Comparison of ENCODE assay signal across 8 cellular contexts in genomic region chr7:106283831-106284515, GRCh38. TPM values are rescaled to one million over a fixed set of nuclear protein-coding genes. Genes with fewer than 3 reads are reported as not detected.
DNase-seq lines count a peak whose midpoint lies in the region; ATAC-seq and TF ChIP-seq lines count a peak whose summit lies in the region.

No MANE protein-coding gene starts in this region.

- H4K20me1 ChIP-seq in SK-N-SH (ENCODE audit: insufficient read depth), result peaks cover 17% of the 10 kb centered on the region

- H3K9me2 ChIP-seq in SK-N-SH, result no peaks in the 10 kb centered on the region

- TF ChIP-seq RAD21 in SK-N-SH (IDR thresholded peaks at IDR 0.05; ENCODE audit: low read length), result no peak

- no peaks in the 10 kb centered on the region for H3K27me3 ChIP-seq in SK-N-SH (ENCODE audit: insufficient read depth)
- H3K27me3 ChIP-seq in right cardiac atrium (ENCODE audit: control insufficient read depth, insufficient read depth), result no peaks in the 10 kb centered on the region
- H3K27me3 ChIP-seq in prostate gland (replicated peaks; ENCODE audit: insufficient read depth), result no peaks in the 10 kb centered on the region

- TF ChIP-seq POLR2A in prostate gland (IDR thresholded peaks at IDR 0.05), result no peak

- H3K79me2 ChIP-seq in SK-N-SH (ENCODE audit: insufficient read depth), result peaks cover 52% of the 10 kb centered on the region

- CTCF ChIA-PET in SK-N-SH (lab: Yijun Ruan, JAX), result interaction anchor here (0.8 to 3.9 kb wide), 5 partner anchors 9 to 179 kb away, joined by 3 to 21 read pairs (median 4); no protein-coding TSS in a partner anchor

- peak; percentile 34 for DNase-seq in Jurkat, Clone E6-1 (ENCODE audit: low read depth, low spot score)
- DNase-seq in SK-N-SH, result no peak
- peak in 37 of 56 donors; percentile 3 to 59 (median 28) for DNase-seq in amygdala (lab: John Stamatoyannopoulos, UW)
- DNase-seq in right cardiac atrium, result peak; percentile 59 to 81 (median 80)
- peak; percentile 37 for DNase-seq in prostate gland (ENCODE audit: low spot score)

- ATAC-seq in GM21381 (IDR thresholded peaks at IDR 0.05; ENCODE audit: unreplicated experiment) (peak; percentile 8), right cardiac atrium (peak; percentile 12 to 15), GM21526 (IDR thresholded peaks at IDR 0.05; ENCODE audit: low FRiP score, unreplicated experiment) (no peak)

- H3K4me3 ChIP-seq in Jurkat, Clone E6-1 (ENCODE audit: low read length), result peak overlapping the region; percentile 83
- H3K4me3 ChIP-seq in SK-N-SH (ENCODE audit: low read depth in 2 of 2, low read length in 1 of 2) (peak overlapping the region; percentile 90 to 98), right cardiac atrium (ENCODE audit: low read length) (peak overlapping the region; percentile 88), prostate gland (peak overlapping the region; percentile 74 to 88)

- TF ChIP-seq CTCF in C4-2B (conservative IDR thresholded peaks at IDR 0.05) (no peak), SK-N-SH (IDR thresholded peaks at IDR 0.05) (no peak), prostate gland (IDR thresholded peaks at IDR 0.05) (no peak)

- H3K27ac ChIP-seq in C4-2B, result peak overlapping the region; percentile 93
- H3K27ac ChIP-seq in SK-N-SH (ENCODE audit: low read depth in 2 of 2, low read length in 1 of 2), result peak overlapping the region; percentile 87 to 98
- peak overlapping the region; percentile 61 for H3K27ac ChIP-seq in right cardiac atrium (ENCODE audit: low read length)
- peak overlapping the region; percentile 93 to 100 for H3K27ac ChIP-seq in prostate gland

- peaks cover 6 to 22% of the 10 kb centered on the region in 2 experiments; a peak in 3 of 4 replicates for H3K4me1 ChIP-seq in SK-N-SH (ENCODE audit: control insufficient read depth in 1 of 2, insufficient read depth in 2 of 2, low read depth in 1 of 2, low read length in 1 of 2)
- no peaks in the 10 kb centered on the region for H3K4me1 ChIP-seq in right cardiac atrium (ENCODE audit: control insufficient read depth, insufficient read depth, low read length)
- no peaks in the 10 kb centered on the region for H3K4me1 ChIP-seq in prostate gland (replicated peaks)

- 1% methylated on average over 22 of the region's 43 CpGs for WGBS in SK-N-SH (ENCODE audit: low lambda C conversion rate)
- under 1% methylated on average over 43 of the region's 43 CpGs for WGBS in right cardiac atrium
- WGBS in prostate gland, result 1% methylated on average over 22 of the region's 43 CpGs

- H3K4me2 ChIP-seq in SK-N-SH, result peak overlapping the region; percentile 88

- intact Hi-C loops in right cardiac atrium (cut with DNase I), result loop anchor here in 2 of 4 donors (10.0 kb wide), 1 partner anchor 181 kb away; no protein-coding TSS in a partner anchor
- intact Hi-C loops in prostate gland (cut with DNase I), result loop anchor here (2.0 kb wide), 4 partner anchors 67 to 377 kb away; partner anchors contain the start of gene CCDC71L

- POLR2A ChIA-PET in SK-N-SH (lab: Yijun Ruan, JAX), result interaction anchor here (1.3 to 1.6 kb wide), 4 partner anchors 13 to 178 kb away, joined by 4 to 5 read pairs (median 4); partner anchors contain the start of gene SYPL1

- H3K9me3 ChIP-seq in SK-N-SH (no peaks in the 10 kb centered on the region), right cardiac atrium (ENCODE audit: control insufficient read depth, low read length) (no peaks in the 10 kb centered on the region), prostate gland (no peaks in the 10 kb centered on the region)

- peak overlapping the region; percentile 64; the same call in 1 of the 2 replicates for H2AFZ ChIP-seq in SK-N-SH (ENCODE audit: low read depth)

- no peak for TF ChIP-seq EP300 in SK-N-SH (IDR thresholded peaks at IDR 0.05; ENCODE audit: borderline replicate concordance in 1 of 2, low read depth in 1 of 2, low read length in 1 of 2)

- H3K36me3 ChIP-seq in SK-N-SH (replicated peaks in 1 of 2; ENCODE audit: control insufficient read depth in 1 of 2, insufficient read depth in 2 of 2, low read length in 1 of 2), result peaks cover 0 to 4% of the 10 kb centered on the region in 2 experiments
- H3K36me3 ChIP-seq in prostate gland, result no peaks in the 10 kb centered on the region

- H3K9ac ChIP-seq in SK-N-SH, result peak overlapping the region; percentile 81

- peaks cover 19% of the 10 kb centered on the region for H3F3A ChIP-seq in SK-N-SH (replicated peaks; ENCODE audit: insufficient read depth)

TF ChIP-seq in SK-N-SH, 30 proteins besides CTCF, POLR2A, EP300 and RAD21:
- no peak for TF ChIP-seq GABPA (IDR thresholded peaks at IDR 0.05; ENCODE audit: low read depth)
- TF ChIP-seq MXI1 (IDR thresholded peaks at IDR 0.05; ENCODE audit: low read depth, low read length), result peak; percentile 94
- TF ChIP-seq REST (IDR thresholded peaks at IDR 0.05; ENCODE audit: low read depth, low read length), result 0 out of 2 replicates have a peak, but pooled peaks have one; percentile 3
- no peak for TF ChIP-seq GATA2 (CRISPR knock-in tag; IDR thresholded peaks at IDR 0.05)
- TF ChIP-seq MEF2A (IDR thresholded peaks at IDR 0.05; ENCODE audit: borderline replicate concordance, low read depth), result no peak
- no peak for TF ChIP-seq NRF1 (IDR thresholded peaks at IDR 0.05; ENCODE audit: low read depth, low read length)
- TF ChIP-seq RFX5 (IDR thresholded peaks at IDR 0.05; ENCODE audit: low read length), result no peak
- TF ChIP-seq FOXJ3 (CRISPR knock-in tag; IDR thresholded peaks at IDR 0.05), result no peak
- no peak for TF ChIP-seq TEAD4 (IDR thresholded peaks at IDR 0.05; ENCODE audit: borderline replicate concordance, insufficient read depth)
- TF ChIP-seq MAX (IDR thresholded peaks at IDR 0.05; ENCODE audit: low read depth), result peak; percentile 68; the same call in 1 of the 2 replicates
- TF ChIP-seq RCOR1 (IDR thresholded peaks at IDR 0.05; ENCODE audit: low read length), result no peak
- no peak for TF ChIP-seq EZH2phosphoT487 (IDR thresholded peaks at IDR 0.05; ENCODE audit: borderline replicate concordance, low read depth)
- TF ChIP-seq TAF1 (IDR thresholded peaks at IDR 0.05; ENCODE audit: borderline replicate concordance, low read depth, low read length), result 0 out of 2 replicates have a peak, but pooled peaks have one; percentile 6
- no peak for TF ChIP-seq SMC3 (IDR thresholded peaks at IDR 0.05; ENCODE audit: low read depth, low read length)
- no peak for TF ChIP-seq FOSL2 (IDR thresholded peaks at IDR 0.05; ENCODE audit: borderline replicate concordance, low read depth)
- TF ChIP-seq USF2 (IDR thresholded peaks at IDR 0.05; ENCODE audit: borderline replicate concordance, low read depth, low read length), result no peak
TF ChIP-seq in SK-N-SH: peak in this region for 4.

RNA-seq across cellular contexts. Expression of gene NAMPT, which starts 0.8 kb away (rescaled TPM):
- polyA plus RNA-seq in Jurkat, Clone E6-1 (2012; ENCODE audit: insufficient read depth, insufficient read length), result 68.8 TPM
- polyA plus RNA-seq in SK-N-SH (2012; rRNA removed) (20.1 and 25.5 TPM in 2 replicates), right cardiac atrium (57.1 TPM)
- polyA plus RNA-seq in SK-N-SH (2012; cell fraction: cytosol; rRNA removed), result 33.9 and 38.2 TPM in 2 replicates
- 12.6 and 34.2 TPM in 2 replicates for polyA plus RNA-seq in SK-N-SH (2012; cell fraction: nucleus; rRNA removed)
- total RNA-seq in right cardiac atrium (100 to 1,000 TPM in 3 of 4 donors, 10 to 100 TPM in 1; 90.4 to 219 (median 119) TPM), prostate gland (100 to 1,000 TPM; 108 to 284 TPM)
